Comparison of ENCODE assay signal across 8 cellular contexts in genomic region chr5:53109041-53109435, GRCh38. TPM values are rescaled to one million over a fixed set of nuclear protein-coding genes. Genes with fewer than 3 reads are reported as not detected.
DNase-seq lines count a peak whose midpoint lies in the region; ATAC-seq and TF ChIP-seq lines count a peak whose summit lies in the region.

No MANE protein-coding gene starts in this region.

- H3K9me3 ChIP-seq in DND-41 (ENCODE audit: insufficient read depth, low read length, severe bottlenecking) = no peaks in the 10 kb centered on the region
- H3K9me3 ChIP-seq in HUES48 (ENCODE audit: control insufficient read depth, insufficient read depth, low read length) = no peaks in the 10 kb centered on the region
- H3K9me3 ChIP-seq in right atrium auricular region = no peaks in the 10 kb centered on the region
- peaks cover 0 to 3% (median 0%) of the 10 kb centered on the region in 4 donors for H3K9me3 ChIP-seq in sigmoid colon

- H3K27ac Mint-ChIP-seq in activated CD8-positive, alpha-beta T cell treated with anti-CD3 and anti-CD28 coated beads, Interleukin-2, amount 10 ng/mL, durations not matched to agents 7 days and 5 days = peak overlapping the region; percentile 83

- CTCF ChIA-PET in activated CD8-positive, alpha-beta T cell treated with anti-CD3 and anti-CD28 coated beads, Interleukin-2, amount 10 ng/mL, durations not matched to agents 7 days and 5 days (lab: Charles Lee) = interaction anchor here (0.8 to 15.9 kb wide), 5 partner anchors 11 to 164 kb away, joined by 3 to 282 read pairs (median 5); no protein-coding TSS in a partner anchor

- no peak for DNase-seq in DND-41
- DNase-seq in activated CD8-positive, alpha-beta T cell treated with anti-CD3 and anti-CD28 coated beads, Interleukin-2, amount 10 ng/mL, durations not matched to agents 7 days and 5 days = no peak
- no peak for DNase-seq in right atrium auricular region (ENCODE audit: low spot score)
- DNase-seq in sigmoid colon = no peak
- DNase-seq in GM19240 (ENCODE audit: insufficient read length, low spot score) = no peak
- DNase-seq in NCI-H226 = no peak

- H3K27me3 Mint-ChIP-seq in activated CD8-positive, alpha-beta T cell treated with anti-CD3 and anti-CD28 coated beads, Interleukin-2, amount 10 ng/mL, durations not matched to agents 7 days and 5 days (ENCODE audit: low read depth) = no peaks in the 10 kb centered on the region

- no peak for TF ChIP-seq EP300 in sigmoid colon (IDR thresholded peaks at IDR 0.05)

- no peak for TF ChIP-seq POLR2A in sigmoid colon (IDR thresholded peaks at IDR 0.05)

- TF ChIP-seq CTCF in DND-41 (IDR thresholded peaks at IDR 0.05; ENCODE audit: borderline replicate concordance, extremely low read depth, low read length, poor library complexity, severe bottlenecking) (no peak), right atrium auricular region (IDR thresholded peaks at IDR 0.05) (no peak), sigmoid colon (IDR thresholded peaks at IDR 0.05) (no peak)

- H3K9me3 Mint-ChIP-seq in activated CD8-positive, alpha-beta T cell treated with anti-CD3 and anti-CD28 coated beads, Interleukin-2, amount 10 ng/mL, durations not matched to agents 7 days and 5 days (ENCODE audit: insufficient read depth) = no peaks in the 10 kb centered on the region

- no peaks in the 10 kb centered on the region for H4K20me1 ChIP-seq in DND-41 (ENCODE audit: insufficient read depth, low read length)

- peaks cover 15% of the 10 kb centered on the region; the same call in 1 of the 2 replicates for H3K36me3 ChIP-seq in DND-41 (ENCODE audit: insufficient read depth, low read length)
- H3K36me3 ChIP-seq in HUES48 (ENCODE audit: control insufficient read depth, insufficient read depth, low read length) = no peaks in the 10 kb centered on the region
- H3K36me3 ChIP-seq in right atrium auricular region = no peaks in the 10 kb centered on the region
- no peaks in the 10 kb centered on the region for H3K36me3 ChIP-seq in sigmoid colon

- peak overlapping the region; percentile 60 for H3K9ac ChIP-seq in DND-41 (ENCODE audit: low read depth, low read length)
- no peak overlapping the region for H3K9ac ChIP-seq in HUES48 (ENCODE audit: low read depth, low read length)

- peak overlapping the region; percentile 93 for H3K4me3 Mint-ChIP-seq in activated CD8-positive, alpha-beta T cell treated with anti-CD3 and anti-CD28 coated beads, Interleukin-2, amount 10 ng/mL, durations not matched to agents 7 days and 5 days

- peaks cover 42% of the 10 kb centered on the region for H3K4me1 ChIP-seq in DND-41 (ENCODE audit: insufficient read depth, low read length)
- H3K4me1 ChIP-seq in HUES48 (ENCODE audit: control insufficient read depth, insufficient read depth, low read length) = peaks cover 7% of the 10 kb centered on the region
- H3K4me1 ChIP-seq in right atrium auricular region = peaks cover 0 to 24% of the 10 kb centered on the region in 2 donors
- H3K4me1 ChIP-seq in sigmoid colon = peaks cover 0 to 33% (median 22%) of the 10 kb centered on the region in 4 donors

- H3K4me3 ChIP-seq in DND-41 (ENCODE audit: low read depth in 1 of 2, low read length in 2 of 2) (peak overlapping the region; percentile 44 to 64), HUES48 (ENCODE audit: low read depth, low read length) (peak overlapping the region; percentile 89), right atrium auricular region (peak overlapping the region; percentile 67 to 88), sigmoid colon (peak overlapping the region; percentile 75 to 84 (median 80))

- peak overlapping the region; percentile 80 for H3K4me2 ChIP-seq in DND-41 (ENCODE audit: insufficient read depth, low read length)

- H3K79me2 ChIP-seq in DND-41 (ENCODE audit: insufficient read depth, low read length) = peaks cover 15% of the 10 kb centered on the region

- intact Hi-C loops in sigmoid colon (cut with DNase I) = loop anchor here (10.0 kb wide), 1 partner anchor 1116 kb away; no protein-coding TSS in a partner anchor

- peak overlapping the region; percentile 90 for H2AFZ ChIP-seq in DND-41 (ENCODE audit: low read depth, low read length)

- H3K36me3 Mint-ChIP-seq in activated CD8-positive, alpha-beta T cell treated with anti-CD3 and anti-CD28 coated beads, Interleukin-2, amount 10 ng/mL, durations not matched to agents 7 days and 5 days (ENCODE audit: low read depth) = peaks cover 31% of the 10 kb centered on the region

- peaks cover 42% of the 10 kb centered on the region for H3K4me1 Mint-ChIP-seq in activated CD8-positive, alpha-beta T cell treated with anti-CD3 and anti-CD28 coated beads, Interleukin-2, amount 10 ng/mL, durations not matched to agents 7 days and 5 days (ENCODE audit: low read depth)

- peak overlapping the region; percentile 74 for H3K27ac ChIP-seq in DND-41 (ENCODE audit: low read length)
- no peak overlapping the region for H3K27ac ChIP-seq in HUES48 (ENCODE audit: low read depth, low read length)
- peak overlapping the region; percentile 74 to 90 for H3K27ac ChIP-seq in right atrium auricular region
- peak overlapping the region; percentile 80 to 90 (median 82) for H3K27ac ChIP-seq in sigmoid colon

- WGBS in sigmoid colon, 2 donors = 1 to 2% methylated on average over 10 of the region's 10 CpGs

- ATAC-seq in DND-41 (ENCODE audit: insufficient read depth, low read depth) (no peak), GM21381 (IDR thresholded peaks at IDR 0.05; ENCODE audit: unreplicated experiment) (peak; percentile 17)
- peak; percentile 8 for ATAC-seq in activated CD8-positive, alpha-beta T cell treated with anti-CD3 and anti-CD28 coated beads, Interleukin-2, amount 10 ng/mL, durations not matched to agents 7 days and 5 days

- POLR2A ChIA-PET in activated CD8-positive, alpha-beta T cell treated with anti-CD3 and anti-CD28 coated beads, Interleukin-2, amount 10 ng/mL, durations not matched to agents 7 days and 5 days (lab: Charles Lee) = interaction anchor here (1.2 to 1.4 kb wide), 3 partner anchors 13 to 1126 kb away, joined by 3 read pairs; no protein-coding TSS in a partner anchor

- H3K27me3 ChIP-seq in DND-41 (ENCODE audit: insufficient read depth, low read length, poor library complexity) (no peaks in the 10 kb centered on the region), HUES48 (ENCODE audit: control insufficient read depth, insufficient read depth, low read length) (no peaks in the 10 kb centered on the region), right atrium auricular region (no peaks in the 10 kb centered on the region), sigmoid colon (no peaks in the 10 kb centered on the region)

RNA-seq across cellular contexts. Expression of gene MOCS2, which starts 0.5 kb away (rescaled TPM):
- total RNA-seq in activated CD8-positive, alpha-beta T cell treated with anti-CD3 and anti-CD28 coated beads, Interleukin-2, amount 10 ng/mL, durations not matched to agents 7 days and 5 days = 10 to 100 TPM; 30.7 TPM
- total RNA-seq in right atrium auricular region (10 to 100 TPM; 64.5 to 80.0 TPM), sigmoid colon (10 to 100 TPM; 56.5 to 92.7 (median 80.1) TPM)
- polyA plus RNA-seq in sigmoid colon = 10 to 100 TPM; 30.5 to 56.5 (median 54.1) TPM
